9 cellular contexts compared by ENCODE assay signal in the genomic region with DNA sequence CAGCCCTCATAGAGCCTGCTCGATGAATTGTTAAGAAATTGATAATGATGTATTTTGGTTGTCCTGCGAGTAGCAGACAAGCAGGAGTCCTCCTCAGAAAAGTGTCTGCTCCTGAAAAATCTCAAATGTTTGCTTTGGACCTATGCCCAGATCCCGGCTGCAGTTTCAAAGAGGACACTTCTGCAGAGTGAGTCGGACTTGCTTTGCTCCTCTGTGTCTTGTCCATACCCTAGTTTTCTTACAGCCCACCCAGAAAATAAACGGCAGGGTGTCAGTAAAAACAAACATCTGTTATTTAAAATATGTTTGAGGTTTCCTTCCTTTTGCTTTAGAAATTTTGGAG. TPM values are rescaled to one million over a fixed set of nuclear protein-coding genes. Genes with fewer than 3 reads are reported as not detected.
A peak's percentile ranks its signal among the peaks of the same experiment; 100 is the strongest.
DNase-seq lines count a peak whose midpoint lies in the region; ATAC-seq and TF ChIP-seq lines count a peak whose summit lies in the region.
"Had no signal": no experiment of that assay in that cellular context is flagged by ENCODE, and none has a peak within 500 bp of the region (broad histone marks: within the 10 kb centered on the region; RNA-seq: fewer than 3 reads in every experiment).

No MANE protein-coding gene starts in this region.

- no peak for TF ChIP-seq CTCF in activated CD8-positive, alpha-beta T cell treated with anti-CD3 and anti-CD28 coated beads for 36 hours (IDR thresholded peaks at IDR 0.05)
- TF ChIP-seq CTCF in fibroblast of the aortic adventitia (IDR thresholded peaks at IDR 0.05; ENCODE audit: insufficient read depth, low read length) (no peak), suprapubic skin (IDR thresholded peaks at IDR 0.05) (no peak)

- no peak for DNase-seq in activated CD8-positive, alpha-beta T cell treated with anti-CD3 and anti-CD28 coated beads, Interleukin-2, amount 10 ng/mL, durations not matched to agents 7 days and 5 days
- no peak for DNase-seq in activated CD8-positive, alpha-beta T cell treated with anti-CD3 and anti-CD28 coated beads for 36 hours
- DNase-seq in RPMI7951 (ENCODE audit: low read depth) (peak; percentile 79), fibroblast of the aortic adventitia (ENCODE audit: low read depth) (peak; percentile 67), suprapubic skin (ENCODE audit: low spot score in 2 of 2) (no peak), superior temporal gyrus (ENCODE audit: extremely low spot score) (no peak)
- DNase-seq: MV-4-11 had no signal

- H3K36me3 ChIP-seq in suprapubic skin: peaks cover 3% of the 10 kb centered on the region

- peak overlapping the region; percentile 79 for H3K4me3 ChIP-seq in fibroblast of the aortic adventitia (ENCODE audit: low read depth, low read length)
- peak overlapping the region; percentile 69 for H3K4me3 ChIP-seq in suprapubic skin

- H3K4me3 Mint-ChIP-seq in activated CD8-positive, alpha-beta T cell treated with anti-CD3 and anti-CD28 coated beads, Interleukin-2, amount 10 ng/mL, durations not matched to agents 7 days and 5 days: peak overlapping the region; percentile 99
- no peak overlapping the region for H3K4me3 Mint-ChIP-seq in activated CD8-positive, alpha-beta T cell treated with anti-CD3 and anti-CD28 coated beads for 36 hours

- peaks cover 64% of the 10 kb centered on the region for H3K36me3 Mint-ChIP-seq in activated CD8-positive, alpha-beta T cell treated with anti-CD3 and anti-CD28 coated beads, Interleukin-2, amount 10 ng/mL, durations not matched to agents 7 days and 5 days (ENCODE audit: low read depth)
- peaks cover 41% of the 10 kb centered on the region for H3K36me3 Mint-ChIP-seq in activated CD8-positive, alpha-beta T cell treated with anti-CD3 and anti-CD28 coated beads for 36 hours (ENCODE audit: low read depth)

- peak overlapping the region; percentile 95 for H3K27ac ChIP-seq in suprapubic skin

- ATAC-seq in activated CD8-positive, alpha-beta T cell treated with anti-CD3 and anti-CD28 coated beads, Interleukin-2, amount 10 ng/mL, durations not matched to agents 7 days and 5 days: no peak
- no peak for ATAC-seq in activated CD8-positive, alpha-beta T cell treated with anti-CD3 and anti-CD28 coated beads for 36 hours
- no peak for ATAC-seq in GM18502 (IDR thresholded peaks at IDR 0.05; ENCODE audit: poor library complexity, unreplicated experiment)
- no peak for ATAC-seq in HG02870 (IDR thresholded peaks at IDR 0.05; ENCODE audit: unreplicated experiment)

- TF ChIP-seq EP300 in suprapubic skin (IDR thresholded peaks at IDR 0.05): no peak

- peaks cover 79% of the 10 kb centered on the region for H3K4me1 ChIP-seq in suprapubic skin

- no peaks in the 10 kb centered on the region for H3K27me3 ChIP-seq in suprapubic skin

- peaks cover 74% of the 10 kb centered on the region for H3K4me1 Mint-ChIP-seq in activated CD8-positive, alpha-beta T cell treated with anti-CD3 and anti-CD28 coated beads, Interleukin-2, amount 10 ng/mL, durations not matched to agents 7 days and 5 days (ENCODE audit: low read depth)
- peaks cover 73% of the 10 kb centered on the region for H3K4me1 Mint-ChIP-seq in activated CD8-positive, alpha-beta T cell treated with anti-CD3 and anti-CD28 coated beads for 36 hours (ENCODE audit: low read depth)

- H3K9me3 Mint-ChIP-seq in activated CD8-positive, alpha-beta T cell treated with anti-CD3 and anti-CD28 coated beads, Interleukin-2, amount 10 ng/mL, durations not matched to agents 7 days and 5 days (ENCODE audit: insufficient read depth): no peaks in the 10 kb centered on the region
- H3K9me3 Mint-ChIP-seq in activated CD8-positive, alpha-beta T cell treated with anti-CD3 and anti-CD28 coated beads for 36 hours: no peaks in the 10 kb centered on the region

- POLR2A ChIA-PET in activated CD8-positive, alpha-beta T cell treated with anti-CD3 and anti-CD28 coated beads, Interleukin-2, amount 10 ng/mL, durations not matched to agents 7 days and 5 days (lab: Charles Lee): no interaction called here
- POLR2A ChIA-PET in activated CD8-positive, alpha-beta T cell treated with anti-CD3 and anti-CD28 coated beads for 36 hours (lab: Charles Lee): no interaction called here

- no peaks in the 10 kb centered on the region for H3K9me3 ChIP-seq in suprapubic skin

- H3K27me3 Mint-ChIP-seq in activated CD8-positive, alpha-beta T cell treated with anti-CD3 and anti-CD28 coated beads, Interleukin-2, amount 10 ng/mL, durations not matched to agents 7 days and 5 days (ENCODE audit: low read depth): no peaks in the 10 kb centered on the region
- H3K27me3 Mint-ChIP-seq in activated CD8-positive, alpha-beta T cell treated with anti-CD3 and anti-CD28 coated beads for 36 hours: no peaks in the 10 kb centered on the region

- peak overlapping the region; percentile 16 for H3K27ac Mint-ChIP-seq in activated CD8-positive, alpha-beta T cell treated with anti-CD3 and anti-CD28 coated beads, Interleukin-2, amount 10 ng/mL, durations not matched to agents 7 days and 5 days
- H3K27ac Mint-ChIP-seq in activated CD8-positive, alpha-beta T cell treated with anti-CD3 and anti-CD28 coated beads for 36 hours: no peak overlapping the region

- no peak for TF ChIP-seq POLR2A in suprapubic skin (IDR thresholded peaks at IDR 0.05)

- WGBS in suprapubic skin: 12% methylated on average over 5 of the region's 5 CpGs

- intact Hi-C loops in activated CD8-positive, alpha-beta T cell treated with anti-CD3 and anti-CD28 coated beads for 36 hours (cut with micrococcal nuclease): no loop called here

- CTCF ChIA-PET in activated CD8-positive, alpha-beta T cell treated with anti-CD3 and anti-CD28 coated beads, Interleukin-2, amount 10 ng/mL, durations not matched to agents 7 days and 5 days (lab: Charles Lee): interaction anchor here (1.1 to 28.9 kb wide), 5 partner anchors 1 to 57 kb away, joined by 3 to 1011 read pairs (median 11); a partner anchor contains a TSS
- CTCF ChIA-PET in activated CD8-positive, alpha-beta T cell treated with anti-CD3 and anti-CD28 coated beads for 36 hours (lab: Charles Lee): interaction anchor here (0.9 to 10.8 kb wide), 5 partner anchors 11 to 57 kb away, joined by 3 to 121 read pairs (median 25); a partner anchor contains a TSS

RNA-seq across cellular contexts. Expression of a gene that starts 2.8 kb away (rescaled TPM):
- total RNA-seq in activated CD8-positive, alpha-beta T cell treated with anti-CD3 and anti-CD28 coated beads, Interleukin-2, amount 10 ng/mL, durations not matched to agents 7 days and 5 days: 100 to 1,000 TPM; 540 to 571 TPM
- total RNA-seq in activated CD8-positive, alpha-beta T cell treated with anti-CD3 and anti-CD28 coated beads for 36 hours: 100 to 1,000 TPM; 208 to 220 TPM
- 165 and 220 TPM in 2 replicates for total RNA-seq in RPMI7951 (2014; rRNA removed; shearing (Covaris generic))
- total RNA-seq in fibroblast of the aortic adventitia (ENCODE audit: low replicate concordance) (271 and 340 TPM in 2 replicates), suprapubic skin (100 to 1,000 TPM; 109 to 247 (median 171) TPM)

RNA-seq across cellular contexts. Expression of a gene that starts 46.0 kb away (rescaled TPM):
- total RNA-seq in activated CD8-positive, alpha-beta T cell treated with anti-CD3 and anti-CD28 coated beads, Interleukin-2, amount 10 ng/mL, durations not matched to agents 7 days and 5 days: 100 to 1,000 TPM; 269 to 293 TPM
- 100 to 1,000 TPM; 131 to 144 TPM for total RNA-seq in activated CD8-positive, alpha-beta T cell treated with anti-CD3 and anti-CD28 coated beads for 36 hours
- 1,017 and 1,277 TPM in 2 replicates for total RNA-seq in RPMI7951 (2014; rRNA removed; shearing (Covaris generic))
- total RNA-seq in fibroblast of the aortic adventitia (ENCODE audit: low replicate concordance): 28.9 and 381 TPM in 2 replicates
- 100 to 1,000 TPM; 431 to 722 (median 606) TPM for total RNA-seq in suprapubic skin

Comparison
In these comparisons a context has a peak if more than half of its experiments do, and no peak if none do; other contexts are left out.
1. DNase-seq: peak in RPMI7951 (single experiment) and fibroblast of the aortic adventitia (single experiment); none in activated CD8-positive, alpha-beta T cell treated with anti-CD3 and anti-CD28 coated beads, Interleukin-2, amount 10 ng/mL, durations not matched to agents 7 days and 5 days (single experiment), activated CD8-positive, alpha-beta T cell treated with anti-CD3 and anti-CD28 coated beads for 36 hours (single experiment), suprapubic skin (0 of 2) and superior temporal gyrus (single experiment).